ENCODE assay signal across 23 cellular contexts in the genomic region with DNA sequence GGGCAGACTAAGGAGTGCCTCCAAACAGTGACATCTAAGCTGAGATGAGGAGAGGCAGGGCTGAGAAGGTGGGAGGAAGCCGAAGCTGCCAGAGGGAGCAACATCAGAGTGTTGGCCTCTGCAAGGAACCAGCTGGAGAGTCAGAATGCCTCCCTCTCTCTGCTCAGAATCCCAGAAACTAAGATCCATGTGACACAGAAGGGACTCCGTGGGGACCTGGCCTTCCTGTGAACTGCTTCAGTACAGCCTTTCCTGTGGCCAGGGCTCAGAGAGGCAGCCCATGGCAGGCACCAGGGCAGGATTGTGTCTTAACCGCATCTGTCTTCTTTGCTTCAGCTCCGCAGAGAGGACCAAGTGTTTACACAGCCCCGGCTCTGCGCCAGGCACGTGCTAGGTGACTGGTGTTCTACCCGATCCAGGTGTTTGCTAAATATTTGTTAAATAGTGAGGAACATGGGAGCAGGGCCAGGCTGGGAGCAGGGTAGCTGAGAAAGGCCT. TPM values are rescaled to one million over a fixed set of nuclear protein-coding genes. Genes with fewer than 3 reads are reported as not detected.
DNase-seq lines count a peak whose midpoint lies in the region; ATAC-seq and TF ChIP-seq lines count a peak whose summit lies in the region.
"Had no signal": no experiment of that assay in that cellular context is flagged by ENCODE, and none has a peak within 500 bp of the region (broad histone marks: within the 10 kb centered on the region; RNA-seq: fewer than 3 reads in every experiment).

No MANE protein-coding gene starts in this region.

- H3K4me3 ChIP-seq in right lobe of liver (no peak overlapping the region), thyroid gland (replicated peaks in 1 of 3) (no peak overlapping the region)
- H3K4me3 ChIP-seq: ascending aorta, colonic mucosa, HAP-1, uterus had no signal

- no peaks in the 10 kb centered on the region for H3K9me3 ChIP-seq in right lobe of liver
- no peaks in the 10 kb centered on the region for H3K9me3 ChIP-seq in thyroid gland
- H3K9me3 ChIP-seq: ascending aorta, colonic mucosa, HAP-1, uterus had no signal

- H3K27me3 ChIP-seq in right lobe of liver (no peaks in the 10 kb centered on the region), thyroid gland (no peaks in the 10 kb centered on the region)
- H3K27me3 ChIP-seq: ascending aorta, colonic mucosa, uterus had no signal

- peaks cover 0 to 10% (median 4%) of the 10 kb centered on the region in 4 donors for H3K4me1 ChIP-seq in right lobe of liver
- peaks cover 0 to 7% of the 10 kb centered on the region in 2 donors for H3K4me1 ChIP-seq in thyroid gland
- H3K4me1 ChIP-seq: ascending aorta, colonic mucosa, HAP-1, uterus had no signal

- H3K27ac ChIP-seq in VCaP (peak overlapping the region; percentile 91), right lobe of liver (no peak overlapping the region), thyroid gland (peak overlapping the region in 1 of 3 donors; percentile 4)
- H3K27ac ChIP-seq: ascending aorta, colonic mucosa, uterus had no signal

- intact Hi-C loops in right lobe of liver (cut with DNase I) (no loop called here), thyroid gland (cut with DNase I) (no loop called here)

- TF ChIP-seq CTCF in VCaP (conservative IDR thresholded peaks at IDR 0.05): no peak
- TF ChIP-seq CTCF in right lobe of liver (IDR thresholded peaks at IDR 0.05): no peak
- no peak for TF ChIP-seq CTCF in thyroid gland (IDR thresholded peaks at IDR 0.05)

- WGBS in right lobe of liver (ENCODE audit: insufficient coverage, low coverage, low lambda C conversion rate, missing lambda C conversion rate): 49% methylated on average over 7 of the region's 8 CpGs
- WGBS in thyroid gland, 2 donors: 33 to 40% methylated on average over 8 of the region's 8 CpGs

- TF ChIP-seq POLR2A in right lobe of liver (IDR thresholded peaks at IDR 0.05): no peak
- TF ChIP-seq POLR2A in thyroid gland (IDR thresholded peaks at IDR 0.05): no peak

- ATAC-seq in right lobe of liver (peak; percentile 62 to 87 (median 80)), HG02610 (IDR thresholded peaks at IDR 0.05; ENCODE audit: unreplicated experiment) (no peak)

- peak; percentile 28 for DNase-seq in NCI-H510A treated with DMSO at 0.1 percent for 48 hours (lab: John Stamatoyannopoulos, UW)
- DNase-seq in NCI-H510A (lab: John Stamatoyannopoulos, UW): no peak
- peak; percentile 60 to 91 (median 91) for DNase-seq in right lobe of liver
- peak; percentile 44 to 80 for DNase-seq in thyroid gland
- DNase-seq in SHP77 treated with DMSO at 0.1 percent for 48 hours (lab: John Stamatoyannopoulos, UW): no peak
- DNase-seq in AML-193 (lab: John Stamatoyannopoulos, UW): no peak
- DNase-seq: activated CD4-positive, alpha-beta T cell treated with anti-CD3 and anti-CD28 coated beads, Interleukin-2, amount 50 U/mL, for 48 hours; activated naive CD4-positive, alpha-beta T cell treated with anti-CD3 and anti-CD28 coated beads, Interleukin-2, amount 10 ng/mL, durations not matched to agents 7 days and 5 days; CD4-positive, alpha-beta memory T cell; colonic mucosa; foreskin melanocyte; naive B cell; NCI-H1436 treated with DMSO at 0.1 percent for 48 hours; stimulated activated naive CD4-positive, alpha-beta T cell; uterus had no signal

- no peaks in the 10 kb centered on the region for H3K36me3 ChIP-seq in right lobe of liver
- no peaks in the 10 kb centered on the region for H3K36me3 ChIP-seq in thyroid gland
- H3K36me3 ChIP-seq: ascending aorta, colonic mucosa, HAP-1, uterus had no signal

RNA-seq across cellular contexts. Expression of gene KCNMB1, which starts 33.5 kb away (rescaled TPM):
- total RNA-seq in right lobe of liver (under 1 TPM in 5 of 6 experiments, not detected in 1; 0.10 to 0.27 (median 0.25) TPM), thyroid gland (under 1 TPM; 0.20 to 0.29 (median 0.25) TPM)
- total RNA-seq: CD4-positive, alpha-beta memory T cell; LHCN-M2; lung microvascular endothelial cell; RPMI7951 had no signal

RNA-seq across cellular contexts. Expression of gene LCP2, which starts 58.1 kb away (rescaled TPM):
- 10 to 100 TPM in 3 of 6 experiments, 1 to 10 TPM in 3; 4.4 to 20.5 (median 10.1) TPM for total RNA-seq in right lobe of liver
- 10 to 100 TPM in 1 of 4 donors, 1 to 10 TPM in 3; 3.2 to 22.7 (median 6.9) TPM for total RNA-seq in thyroid gland
- total RNA-seq: endothelial cell of umbilical vein, LHCN-M2 had no signal

Comparison
In these comparisons a context has a peak if more than half of its experiments do, and no peak if none do; other contexts are left out.
1. DNase-seq: peak in NCI-H510A treated with DMSO at 0.1 percent for 48 hours (single experiment), right lobe of liver (3 of 3) and thyroid gland (2 of 2); none in NCI-H510A (single experiment), SHP77 treated with DMSO at 0.1 percent for 48 hours (single experiment) and AML-193 (0 of 2).